ENCODE assay signal across 15 cellular contexts in genomic region chr1:203281851-203282661, GRCh38. TPM values are rescaled to one million over a fixed set of nuclear protein-coding genes. Genes with fewer than 3 reads are reported as not detected.
A peak's percentile ranks its signal among the peaks of the same experiment; 100 is the strongest.
DNase-seq lines count a peak whose midpoint lies in the region; ATAC-seq and TF ChIP-seq lines count a peak whose summit lies in the region.
"Had no signal": no experiment of that assay in that cellular context is flagged by ENCODE, and none has a peak within 500 bp of the region (broad histone marks: within the 10 kb centered on the region; RNA-seq: fewer than 3 reads in every experiment).

No MANE protein-coding gene starts in this region.

- intact Hi-C loops in activated CD4-positive, alpha-beta T cell treated with anti-CD3 and anti-CD28 coated beads, Interleukin-2, amount 10 ng/mL, durations not matched to agents 24 days and 14 days (cut with micrococcal nuclease): no loop called here
- intact Hi-C loops in body of pancreas (cut with DNase I): no loop called here

- H3K4me3 Mint-ChIP-seq in activated CD4-positive, alpha-beta T cell treated with anti-CD3 and anti-CD28 coated beads, Interleukin-2, amount 10 ng/mL, durations not matched to agents 24 days and 14 days: no peak overlapping the region
- peak overlapping the region; percentile 63 for H3K4me3 Mint-ChIP-seq in stimulated activated memory B cell treated with anti-CD40 and anti-IgM and Interleukin-4, amounts not matched to agents 10 μg/mL and 1 μg/mL and 100 μg/mL, for 72 hours
- H3K4me3 Mint-ChIP-seq in CD8-positive, alpha-beta memory T cell: no peak overlapping the region

- H3K27ac ChIP-seq in body of pancreas: peak overlapping the region; percentile 78 to 90 (median 80)
- peak overlapping the region; percentile 8 to 12 for H3K27ac ChIP-seq in mucosa of rectum (ENCODE audit: low read depth in 2 of 2, low read length in 2 of 2)
- no peak overlapping the region for H3K27ac ChIP-seq in CD8-positive, alpha-beta memory T cell (ENCODE audit: low read depth, low read length)
- H3K27ac ChIP-seq: thoracic aorta had no signal

- no peaks in the 10 kb centered on the region for H3K27me3 ChIP-seq in body of pancreas
- no peaks in the 10 kb centered on the region for H3K27me3 ChIP-seq in mucosa of rectum (ENCODE audit: control insufficient read depth in 2 of 2, insufficient read depth in 2 of 2, low read length in 2 of 2)
- H3K27me3 ChIP-seq in CD8-positive, alpha-beta memory T cell (ENCODE audit: insufficient read depth, low read length, poor library complexity, severe bottlenecking): no peaks in the 10 kb centered on the region

- WGBS in body of pancreas, 2 donors: 34 to 48% methylated on average over 6 to 10 of the region's 10 CpGs

- H3K27ac Mint-ChIP-seq in activated CD4-positive, alpha-beta T cell treated with anti-CD3 and anti-CD28 coated beads, Interleukin-2, amount 10 ng/mL, durations not matched to agents 24 days and 14 days: peak overlapping the region; percentile 35
- H3K27ac Mint-ChIP-seq in stimulated activated memory B cell treated with anti-CD40 and anti-IgM and Interleukin-4, amounts not matched to agents 10 μg/mL and 1 μg/mL and 100 μg/mL, for 72 hours: peak overlapping the region; percentile 88
- peak overlapping the region in 2 of 8 donors; percentile 43 to 66 for H3K27ac Mint-ChIP-seq in CD8-positive, alpha-beta memory T cell
- H3K27ac Mint-ChIP-seq: activated T-helper 2 cell treated with anti-CD3 and anti-CD28 coated beads, Interferon-gamma antibody, Interleukin-2, Interleukin-4, amounts not matched to agents 10 μg/mL and 5 μg/mL and 100 μg/mL, durations not matched to agents 14 hours and 24 hours and 36 hours had no signal

- H3K36me3 Mint-ChIP-seq in activated CD4-positive, alpha-beta T cell treated with anti-CD3 and anti-CD28 coated beads, Interleukin-2, amount 10 ng/mL, durations not matched to agents 24 days and 14 days (ENCODE audit: low read depth): no peaks in the 10 kb centered on the region
- no peaks in the 10 kb centered on the region for H3K36me3 Mint-ChIP-seq in stimulated activated memory B cell treated with anti-CD40 and anti-IgM and Interleukin-4, amounts not matched to agents 10 μg/mL and 1 μg/mL and 100 μg/mL, for 72 hours
- no peaks in the 10 kb centered on the region for H3K36me3 Mint-ChIP-seq in CD8-positive, alpha-beta memory T cell

- H3K4me1 Mint-ChIP-seq in activated CD4-positive, alpha-beta T cell treated with anti-CD3 and anti-CD28 coated beads, Interleukin-2, amount 10 ng/mL, durations not matched to agents 24 days and 14 days: peaks cover 54% of the 10 kb centered on the region
- peaks cover 81% of the 10 kb centered on the region for H3K4me1 Mint-ChIP-seq in stimulated activated memory B cell treated with anti-CD40 and anti-IgM and Interleukin-4, amounts not matched to agents 10 μg/mL and 1 μg/mL and 100 μg/mL, for 72 hours
- H3K4me1 Mint-ChIP-seq in CD8-positive, alpha-beta memory T cell: peaks cover 36 to 45% (median 40%) of the 10 kb centered on the region in 3 donors

- POLR2A ChIA-PET in CD8-positive, alpha-beta memory T cell (lab: Charles Lee): interaction anchor here (0.6 kb wide), 1 partner anchor 9 kb away, joined by 3 read pairs; no protein-coding TSS in a partner anchor

- no peaks in the 10 kb centered on the region for H3K27me3 Mint-ChIP-seq in activated CD4-positive, alpha-beta T cell treated with anti-CD3 and anti-CD28 coated beads, Interleukin-2, amount 10 ng/mL, durations not matched to agents 24 days and 14 days
- H3K27me3 Mint-ChIP-seq in stimulated activated memory B cell treated with anti-CD40 and anti-IgM and Interleukin-4, amounts not matched to agents 10 μg/mL and 1 μg/mL and 100 μg/mL, for 72 hours: no peaks in the 10 kb centered on the region
- H3K27me3 Mint-ChIP-seq in CD8-positive, alpha-beta memory T cell: no peaks in the 10 kb centered on the region

- ATAC-seq in body of pancreas (peak; percentile 37), HG03039 (IDR thresholded peaks at IDR 0.05; ENCODE audit: unreplicated experiment) (no peak)
- peak; percentile 2 for ATAC-seq in stimulated activated memory B cell treated with anti-CD40 and anti-IgM and Interleukin-4, amounts not matched to agents 10 μg/mL and 1 μg/mL and 100 μg/mL, for 72 hours

- no peak overlapping the region for H3K4me3 ChIP-seq in body of pancreas
- no peak overlapping the region for H3K4me3 ChIP-seq in mucosa of rectum (ENCODE audit: low read length in 2 of 2)
- H3K4me3 ChIP-seq in CD8-positive, alpha-beta memory T cell (ENCODE audit: low read length): no peak overlapping the region
- H3K4me3 ChIP-seq: thoracic aorta had no signal

- CTCF ChIA-PET in CD8-positive, alpha-beta memory T cell (lab: Charles Lee): interaction anchor here (1.1 to 30.7 kb wide), 4 partner anchors 13 to 58 kb away, joined by 3 to 775 read pairs (median 122); no protein-coding TSS in a partner anchor

- no peak for TF ChIP-seq POLR2A in body of pancreas (IDR thresholded peaks at IDR 0.05)

- peaks cover 75% of the 10 kb centered on the region for H3K4me1 ChIP-seq in body of pancreas
- peaks cover 49 to 53% of the 10 kb centered on the region in 2 donors for H3K4me1 ChIP-seq in mucosa of rectum (ENCODE audit: control insufficient read depth in 2 of 2, insufficient read depth in 2 of 2, low read length in 2 of 2)
- peaks cover 36% of the 10 kb centered on the region for H3K4me1 ChIP-seq in CD8-positive, alpha-beta memory T cell (ENCODE audit: insufficient read depth, low read length)

- H3K36me3 ChIP-seq in body of pancreas (replicated peaks in 1 of 2; ENCODE audit: insufficient read depth in 1 of 2, low read depth in 2 of 2): no peaks in the 10 kb centered on the region
- H3K36me3 ChIP-seq in mucosa of rectum (ENCODE audit: control insufficient read depth in 2 of 2, insufficient read depth in 2 of 2, low read length in 2 of 2): no peaks in the 10 kb centered on the region
- H3K36me3 ChIP-seq in CD8-positive, alpha-beta memory T cell (ENCODE audit: insufficient read depth, low read length): no peaks in the 10 kb centered on the region
- H3K36me3 ChIP-seq: thoracic aorta had no signal

- H3K9ac ChIP-seq in mucosa of rectum (ENCODE audit: low read depth in 1 of 2, low read length in 2 of 2): peak overlapping the region in 1 of 2 donors; percentile 39

- H3K9me3 ChIP-seq in body of pancreas: no peaks in the 10 kb centered on the region
- H3K9me3 ChIP-seq in mucosa of rectum (ENCODE audit: control insufficient read depth in 2 of 2, low read length in 2 of 2): no peaks in the 10 kb centered on the region
- no peaks in the 10 kb centered on the region for H3K9me3 ChIP-seq in CD8-positive, alpha-beta memory T cell (ENCODE audit: low read length)
- H3K9me3 ChIP-seq: thoracic aorta had no signal

- no peak for DNase-seq in activated CD4-positive, alpha-beta T cell treated with anti-CD3 and anti-CD28 coated beads, Interleukin-2, amount 10 ng/mL, durations not matched to agents 24 days and 14 days
- no peak for DNase-seq in activated CD4-positive, alpha-beta T cell treated with anti-CD3 and anti-CD28 coated beads, Interleukin-2, amount 50 U/mL, for 4 hours
- DNase-seq in body of pancreas: peak in 3 of 4 donors; percentile 43 to 67 (median 63)
- no peak for DNase-seq in putamen (ENCODE audit: low spot score)
- no peak for DNase-seq in CD8-positive, alpha-beta memory T cell
- DNase-seq: central memory CD4-positive, alpha-beta T cell; NCI-H345 had no signal

- H3K9me3 Mint-ChIP-seq in activated CD4-positive, alpha-beta T cell treated with anti-CD3 and anti-CD28 coated beads, Interleukin-2, amount 10 ng/mL, durations not matched to agents 24 days and 14 days: no peaks in the 10 kb centered on the region
- H3K9me3 Mint-ChIP-seq in stimulated activated memory B cell treated with anti-CD40 and anti-IgM and Interleukin-4, amounts not matched to agents 10 μg/mL and 1 μg/mL and 100 μg/mL, for 72 hours: peaks cover 4% of the 10 kb centered on the region
- no peaks in the 10 kb centered on the region for H3K9me3 Mint-ChIP-seq in CD8-positive, alpha-beta memory T cell
- H3K9me3 Mint-ChIP-seq: activated T-helper 2 cell treated with anti-CD3 and anti-CD28 coated beads, Interferon-gamma antibody, Interleukin-2, Interleukin-4, amounts not matched to agents 10 μg/mL and 5 μg/mL and 100 μg/mL, durations not matched to agents 14 hours and 24 hours and 36 hours had no signal

- no peak for TF ChIP-seq CTCF in body of pancreas (IDR thresholded peaks at IDR 0.05)

RNA-seq across cellular contexts. Expression of gene BTG2, which starts 23.3 kb away (rescaled TPM):
- 106 and 108 TPM in 2 replicates for total RNA-seq in activated CD4-positive, alpha-beta T cell treated with anti-CD3 and anti-CD28 coated beads, Interleukin-2, amount 10 ng/mL, durations not matched to agents 24 days and 14 days
- total RNA-seq in body of pancreas: 100 to 1,000 TPM; 122 to 160 TPM
- 100 to 1,000 TPM in 1 of 2 experiments, 10 to 100 TPM in 1; 97.8 to 102 TPM for total RNA-seq in CD8-positive, alpha-beta memory T cell
- 138 TPM for polyA plus RNA-seq in CD8-positive, alpha-beta memory T cell

RNA-seq across cellular contexts. Expression of gene CHIT1, which starts 52.6 kb away (rescaled TPM):
- total RNA-seq in activated CD4-positive, alpha-beta T cell treated with anti-CD3 and anti-CD28 coated beads, Interleukin-2, amount 10 ng/mL, durations not matched to agents 24 days and 14 days: 0.21 and 0.70 TPM in 2 replicates
- under 1 TPM in 1 of 2 donors, not detected in 1; 0.26 TPM for total RNA-seq in body of pancreas
- total RNA-seq in CD8-positive, alpha-beta memory T cell: under 1 TPM in 1 of 2 experiments, not detected in 1; 0.07 TPM
- not detected for polyA plus RNA-seq in CD8-positive, alpha-beta memory T cell
- total RNA-seq: A673, M059J, RPMI7951 had no signal

Comparison
In these comparisons a context has a peak if more than half of its experiments do, and no peak if none do; other contexts are left out.
1. DNase-seq: peak in body of pancreas (3 of 4); none in activated CD4-positive, alpha-beta T cell treated with anti-CD3 and anti-CD28 coated beads, Interleukin-2, amount 10 ng/mL, durations not matched to agents 24 days and 14 days (single experiment), activated CD4-positive, alpha-beta T cell treated with anti-CD3 and anti-CD28 coated beads, Interleukin-2, amount 50 U/mL, for 4 hours (0 of 2), putamen (single experiment) and CD8-positive, alpha-beta memory T cell (0 of 5).